8 cellular contexts compared by ENCODE assay signal in genomic region chr21:31732538-31732864, GRCh38. TPM values are rescaled to one million over a fixed set of nuclear protein-coding genes. Genes with fewer than 3 reads are reported as not detected.
DNase-seq lines count a peak whose midpoint lies in the region; ATAC-seq and TF ChIP-seq lines count a peak whose summit lies in the region.

No MANE protein-coding gene starts in this region.

- no peaks in the 10 kb centered on the region for H3K36me3 Mint-ChIP-seq in WTC11

- H3K27me3 Mint-ChIP-seq in WTC11 (ENCODE audit: low read depth): no peaks in the 10 kb centered on the region; the same call in 1 of the 2 replicates

- H3K4me1 ChIP-seq in HEK293 (ENCODE audit: control insufficient read depth, insufficient read depth, low read length) (peaks cover 11% of the 10 kb centered on the region), subcutaneous abdominal adipose tissue (ENCODE audit: control insufficient read depth in 5 of 5, insufficient read depth in 5 of 5, low read length in 5 of 5) (peaks cover 5 to 44% (median 36%) of the 10 kb centered on the region in 5 donors)

- DNase-seq in WTC11 (ENCODE audit: low spot score) (no peak), GOT3 (lab: John Stamatoyannopoulos, UW) (no peak), GM13976 (ENCODE audit: low spot score) (no peak)

- H3K9me3 Mint-ChIP-seq in WTC11: no peaks in the 10 kb centered on the region

- H3K4me3 ChIP-seq in HEK293 (ENCODE audit: low read depth, low read length) (peak overlapping the region; percentile 56), iPS-18c (ENCODE audit: insufficient read depth, low read depth, low read length) (peak overlapping the region; percentile 54), subcutaneous abdominal adipose tissue (ENCODE audit: low read depth in 1 of 5, low read length in 5 of 5) (peak overlapping the region; percentile 72 to 82 (median 77))

- H3K9ac ChIP-seq in subcutaneous abdominal adipose tissue (ENCODE audit: low read length in 5 of 5): peak overlapping the region; percentile 29 to 89 (median 70)

- POLR2A ChIA-PET in HEK293 (lab: Yijun Ruan, JAX) (no interaction called here), WTC11 (lab: Charles Lee) (interaction anchor here (0.5 kb wide), 1 partner anchor 178 kb away, joined by 7 read pairs; no protein-coding TSS in a partner anchor)

- ATAC-seq in WTC11 (no peak), GM19452 (IDR thresholded peaks at IDR 0.05; ENCODE audit: unreplicated experiment) (no peak), GM21390 (IDR thresholded peaks at IDR 0.05; ENCODE audit: unreplicated experiment) (no peak)

- no peaks in the 10 kb centered on the region for H3K27me3 ChIP-seq in subcutaneous abdominal adipose tissue (ENCODE audit: control insufficient read depth in 5 of 5, insufficient read depth in 4 of 5, low read length in 5 of 5)

- H3K27ac Mint-ChIP-seq in WTC11: no peak overlapping the region

- in situ Hi-C loops in GM13976 (cut with MboI; ENCODE audit: low sequenced_read_pairs, unreplicated experiment): no loop called here

- H3K27ac ChIP-seq in HEK293 (ENCODE audit: extremely low read depth, low read depth, low read length) (peak overlapping the region; percentile 92), subcutaneous abdominal adipose tissue (ENCODE audit: low read depth, low read length) (peak overlapping the region; percentile 78)

- H3K36me3 ChIP-seq in HEK293 (ENCODE audit: control insufficient read depth in 2 of 2, insufficient read depth in 1 of 2, low read length in 2 of 2) (no peaks in the 10 kb centered on the region; a peak in 1 of 3 replicates), subcutaneous abdominal adipose tissue (ENCODE audit: control insufficient read depth in 5 of 5, insufficient read depth in 5 of 5, low read length in 5 of 5) (no peaks in the 10 kb centered on the region)

- H3K9me3 ChIP-seq in HEK293 (ENCODE audit: control insufficient read depth, insufficient read depth, low read depth, low read length) (no peaks in the 10 kb centered on the region), iPS-18c (ENCODE audit: control insufficient read depth, insufficient read depth, low read length) (no peaks in the 10 kb centered on the region), subcutaneous abdominal adipose tissue (ENCODE audit: control insufficient read depth in 5 of 5, low read length in 5 of 5) (no peaks in the 10 kb centered on the region)

- H3K4me1 Mint-ChIP-seq in WTC11: no peaks in the 10 kb centered on the region

- no peak overlapping the region for H3K4me3 Mint-ChIP-seq in WTC11

- CTCF ChIA-PET in HEK293 (lab: Yijun Ruan, JAX): interaction anchor here (0.6 kb wide), 1 partner anchor 13 kb away, joined by 3 read pairs; no protein-coding TSS in a partner anchor
- CTCF ChIA-PET in WTC11 (lab: Charles Lee): no interaction called here

- TF ChIP-seq CTCF in HEK293 (tag by site-specific recombination; IDR thresholded peaks at IDR 0.05) (no peak), WTC11 (IDR thresholded peaks at IDR 0.05) (no peak), GM13976 (IDR thresholded peaks at IDR 0.05; ENCODE audit: borderline replicate concordance, control extremely low read depth, extremely low read depth, insufficient read depth, missing control alignments) (no peak)

TF ChIP-seq in HEK293, 187 proteins besides CTCF, POLR2A, EP300 and RAD21 (continues in another document):
- 0 out of 2 replicates have a peak, but pooled peaks have one; percentile 40 for TF ChIP-seq ZNF324 (tag by site-specific recombination; IDR thresholded peaks at IDR 0.05)
- TF ChIP-seq YY2 (tag by site-specific recombination; IDR thresholded peaks at IDR 0.05): no peak
- no peak for TF ChIP-seq ZNF274 (IDR thresholded peaks at IDR 0.05; ENCODE audit: low read length)
- TF ChIP-seq ZNF274 (tag by site-specific recombination; IDR thresholded peaks at IDR 0.05; ENCODE audit: borderline replicate concordance): no peak
- no peak for TF ChIP-seq ZNF843 (tag by site-specific recombination; IDR thresholded peaks at IDR 0.05)
- no peak for TF ChIP-seq ZNF202 (tag by site-specific recombination; IDR thresholded peaks at IDR 0.05; ENCODE audit: borderline replicate concordance)
- no peak for TF ChIP-seq OVOL3 (tag by site-specific recombination; IDR thresholded peaks at IDR 0.05)
- no peak for TF ChIP-seq ZNF311 (tag by site-specific recombination; IDR thresholded peaks at IDR 0.05; ENCODE audit: borderline replicate concordance)
- TF ChIP-seq OSR2 (tag by site-specific recombination; IDR thresholded peaks at IDR 0.05): no peak
- no peak for TF ChIP-seq ZNF610 (tag by site-specific recombination; IDR thresholded peaks at IDR 0.05; ENCODE audit: borderline replicate concordance)
- TF ChIP-seq ZNF555 (tag by site-specific recombination; conservative IDR thresholded peaks at IDR 0.05): no peak
- TF ChIP-seq ZNF121 (tag by site-specific recombination; IDR thresholded peaks at IDR 0.05): 0 out of 2 replicates have a peak, but pooled peaks have one; percentile 26
- peak; percentile 85 for TF ChIP-seq ZNF362 (tag by site-specific recombination; IDR thresholded peaks at IDR 0.05)
- TF ChIP-seq ZBTB44 (tag by site-specific recombination; IDR thresholded peaks at IDR 0.05): no peak
- no peak for TF ChIP-seq REPIN1 (tag by site-specific recombination; IDR thresholded peaks at IDR 0.05; ENCODE audit: low read depth)

TF ChIP-seq in WTC11, 78 proteins besides CTCF, POLR2A, EP300 and RAD21:
- no peak for TF ChIP-seq ZNF423 (CRISPR knock-in tag; IDR thresholded peaks at IDR 0.05)
- TF ChIP-seq MAX (CRISPR knock-in tag; IDR thresholded peaks at IDR 0.05): peak; percentile 69; the same call in 1 of the 2 replicates
- no peak for TF ChIP-seq MLX (CRISPR knock-in tag; IDR thresholded peaks at IDR 0.05)
- no peak for TF ChIP-seq ETV6 (CRISPR knock-in tag; IDR thresholded peaks at IDR 0.05)
- no peak for TF ChIP-seq ATF3 (CRISPR knock-in tag; conservative IDR thresholded peaks at IDR 0.05)
- 0 out of 2 replicates have a peak, but pooled peaks have one; percentile 3 for TF ChIP-seq ESRRA (CRISPR knock-in tag; IDR thresholded peaks at IDR 0.05; ENCODE audit: borderline replicate concordance)
- TF ChIP-seq STAT6 (CRISPR knock-in tag; conservative IDR thresholded peaks at IDR 0.05; ENCODE audit: low read depth): no peak
- TF ChIP-seq ELF4 (CRISPR knock-in tag; IDR thresholded peaks at IDR 0.05; ENCODE audit: low read depth): no peak

RNA-seq across cellular contexts. Expression of gene SCAF4, which starts 0.6 kb away (rescaled TPM):
- 54.0 to 55.9 TPM (median 55.2 TPM) in 3 replicates for total RNA-seq in WTC11 (2021)

Comparison
In these comparisons a context has a peak if more than half of its experiments do, and no peak if none do; other contexts are left out.
1. Of the 8 proteins assayed by ChIP-seq in both HEK293 and WTC11: peak only in HEK293: ZNF121; only in WTC11: none; in both: none; in neither: 7.